In the genomic region with DNA sequence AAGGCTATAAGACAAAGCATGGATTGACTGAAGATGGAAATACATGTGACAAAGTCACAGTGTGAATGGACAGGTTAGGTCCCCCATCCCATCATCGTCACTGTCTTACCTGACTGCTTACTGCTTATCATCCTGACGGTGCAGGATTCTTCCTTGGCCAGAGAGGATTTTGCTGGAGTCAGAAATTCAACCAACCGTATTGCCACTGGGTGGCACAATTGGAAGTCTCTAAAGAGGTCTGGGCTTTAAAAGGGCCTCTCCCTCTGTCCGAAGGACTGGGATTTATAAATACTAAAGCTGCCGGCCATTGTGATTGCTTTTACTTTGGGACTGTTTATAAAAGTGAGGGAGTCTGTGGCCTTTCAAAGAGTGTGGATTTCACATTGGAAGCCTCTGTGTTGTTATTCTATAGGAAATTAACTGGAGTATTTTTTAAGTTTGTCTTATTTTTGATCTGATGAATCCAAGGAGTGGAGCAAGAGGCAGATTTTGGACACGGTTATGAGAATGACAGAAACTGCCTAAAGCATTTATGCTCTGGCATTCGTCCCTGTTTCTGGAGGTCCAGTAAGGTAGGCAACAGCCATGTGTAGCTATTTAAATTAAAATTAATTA, we compare ENCODE assay signal across 1 cellular context.
TF ChIP-seq lines count a peak whose summit lies in the region.

No MANE protein-coding gene starts in this region.

TF ChIP-seq in WTC11, 78 proteins besides CTCF, POLR2A, EP300 and RAD21 (continued from another document):
- TF ChIP-seq, protein P1, sequence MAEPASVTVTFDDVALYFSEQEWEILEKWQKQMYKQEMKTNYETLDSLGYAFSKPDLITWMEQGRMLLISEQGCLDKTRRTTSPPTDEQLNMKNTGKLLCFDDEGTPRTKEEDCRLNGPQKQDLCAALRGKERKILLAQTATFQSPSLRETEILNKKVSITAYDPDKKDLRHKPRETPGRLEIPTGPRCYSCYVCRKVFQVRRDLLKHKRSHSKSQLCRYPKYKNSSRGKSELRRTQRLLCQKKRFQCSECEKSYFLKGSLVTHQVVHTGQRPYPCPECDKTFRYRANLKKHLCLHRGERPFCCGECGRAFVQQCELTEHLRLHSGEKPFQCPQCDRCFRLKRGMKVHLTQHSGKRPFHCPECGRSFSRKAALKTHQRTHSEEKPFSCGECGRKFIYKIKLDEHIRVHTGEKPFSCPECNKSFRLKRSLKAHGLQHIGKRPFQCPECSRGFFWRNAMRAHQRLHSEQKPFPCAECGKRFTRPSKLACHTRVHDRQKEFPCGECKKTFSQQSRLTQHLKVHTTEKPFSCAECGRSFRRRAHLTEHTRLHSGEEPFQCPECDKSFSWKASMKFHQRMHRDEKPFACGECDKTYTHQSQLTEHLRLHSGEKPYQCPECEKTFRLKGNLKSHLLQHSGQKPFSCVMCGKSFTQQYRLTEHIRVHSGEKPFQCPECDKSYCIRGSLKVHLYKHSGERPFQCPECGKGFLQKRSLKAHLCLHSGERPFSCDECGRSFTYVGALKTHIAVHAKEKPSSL (CRISPR knock-in tag; conservative IDR thresholded peaks at IDR 0.05), result no peak
- TF ChIP-seq IRF2 (CRISPR knock-in tag; IDR thresholded peaks at IDR 0.05; ENCODE audit: borderline replicate concordance, low read depth) (no peak), ZNF671 (CRISPR knock-in tag; IDR thresholded peaks at IDR 0.05) (no peak), CREM (CRISPR knock-in tag; IDR thresholded peaks at IDR 0.05) (no peak), JUN (CRISPR knock-in tag; IDR thresholded peaks at IDR 0.05) (no peak)
- TF ChIP-seq, protein P2, sequence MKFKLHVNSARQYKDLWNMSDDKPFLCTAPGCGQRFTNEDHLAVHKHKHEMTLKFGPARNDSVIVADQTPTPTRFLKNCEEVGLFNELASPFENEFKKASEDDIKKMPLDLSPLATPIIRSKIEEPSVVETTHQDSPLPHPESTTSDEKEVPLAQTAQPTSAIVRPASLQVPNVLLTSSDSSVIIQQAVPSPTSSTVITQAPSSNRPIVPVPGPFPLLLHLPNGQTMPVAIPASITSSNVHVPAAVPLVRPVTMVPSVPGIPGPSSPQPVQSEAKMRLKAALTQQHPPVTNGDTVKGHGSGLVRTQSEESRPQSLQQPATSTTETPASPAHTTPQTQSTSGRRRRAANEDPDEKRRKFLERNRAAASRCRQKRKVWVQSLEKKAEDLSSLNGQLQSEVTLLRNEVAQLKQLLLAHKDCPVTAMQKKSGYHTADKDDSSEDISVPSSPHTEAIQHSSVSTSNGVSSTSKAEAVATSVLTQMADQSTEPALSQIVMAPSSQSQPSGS (CRISPR knock-in tag; IDR thresholded peaks at IDR 0.05; ENCODE audit: borderline replicate concordance, low read depth), result no peak
